Comparison of ENCODE assay signal across 19 cellular contexts in genomic region chr19:11239377-11240000, GRCh38. TPM values are rescaled to one million over a fixed set of nuclear protein-coding genes. Genes with fewer than 3 reads are reported as not detected.
A peak's percentile ranks its signal among the peaks of the same experiment; 100 is the strongest.
DNase-seq lines count a peak whose midpoint lies in the region; ATAC-seq, FAIRE-seq and TF ChIP-seq lines count a peak whose summit lies in the region.
"Had no signal": no experiment of that assay in that cellular context is flagged by ENCODE, and none has a peak within 500 bp of the region (broad histone marks: within the 10 kb centered on the region; RNA-seq: fewer than 3 reads in every experiment).

Gene ANGPTL8 (plus strand): TSS chr19:11239619. CDS start chr19:11239638, 19 bp downstream.

- H3K27ac ChIP-seq in HEK293 (ENCODE audit: extremely low read depth, low read depth, low read length), result no peak within 1 kb of the TSS
- H3K27ac ChIP-seq in HepG2 (ENCODE audit: extremely low read length, insufficient read depth, low read length), result peak within 1 kb of the TSS; percentile 94
- H3K27ac ChIP-seq in osteoblast (ENCODE audit: low read depth, low read length), result no peak within 1 kb of the TSS
- H3K27ac ChIP-seq: 22Rv1, HL-60 had no signal

- intact Hi-C loops in HepG2 (cut with micrococcal nuclease; ENCODE audit: unreplicated experiment), result loop anchor here (1.0 kb wide), 1 partner anchor 12 kb away; no protein-coding TSS in a partner anchor

- peaks cover 0 to 18% of the 10 kb centered on the region in 2 experiments; a peak in 2 of 3 replicates for H3K36me3 ChIP-seq in HEK293 (ENCODE audit: control insufficient read depth in 2 of 2, insufficient read depth in 1 of 2, low read length in 2 of 2)
- H3K36me3 ChIP-seq in HepG2 (replicated peaks in 1 of 2; ENCODE audit: control insufficient read depth in 1 of 2, insufficient read depth in 2 of 2, low read length in 2 of 2), result no peaks in the 10 kb centered on the region; a peak in 2 of 5 replicates
- peaks cover 4% of the 10 kb centered on the region for H3K36me3 ChIP-seq in osteoblast (ENCODE audit: insufficient read depth, low read length)

- H3K36me3 Mint-ChIP-seq in endothelial cell (ENCODE audit: low read depth, unreplicated experiment), result peaks cover 71% of the 10 kb centered on the region
- H3K36me3 Mint-ChIP-seq in HFFc6 (ENCODE audit: low read depth), result peaks cover 11% of the 10 kb centered on the region
- H3K36me3 Mint-ChIP-seq: CD14-positive monocyte; CD8-positive, alpha-beta T cell had no signal

- H3K4me2 ChIP-seq in HepG2 (ENCODE audit: low read depth, low read length) (peak within 1 kb of the TSS; percentile 96), osteoblast (ENCODE audit: insufficient read depth, low read length) (no peak within 1 kb of the TSS)
- H3K4me2 ChIP-seq: GM23338 had no signal

- peak; percentile 98 to 99 for TF ChIP-seq POLR2A in HepG2 (IDR thresholded peaks at IDR 0.05; ENCODE audit: insufficient read depth in 1 of 2, low read depth in 2 of 2, low read length in 2 of 2)

- TF ChIP-seq RAD21 in HepG2 (CRISPR knock-in tag; IDR thresholded peaks at IDR 0.05), result no peak; the same call in none of the 2 replicates

- H3K4me1 Mint-ChIP-seq in endothelial cell (ENCODE audit: unreplicated experiment) (peaks cover 18% of the 10 kb centered on the region), HFFc6 (ENCODE audit: low read depth) (peaks cover 4% of the 10 kb centered on the region; the same call in 1 of the 2 replicates)

- H3K9me3 Mint-ChIP-seq in endothelial cell (ENCODE audit: unreplicated experiment), result no peaks in the 10 kb centered on the region
- no peaks in the 10 kb centered on the region for H3K9me3 Mint-ChIP-seq in HFFc6
- H3K9me3 Mint-ChIP-seq: GM23338, H9 had no signal

- no peaks in the 10 kb centered on the region for H3K9me3 ChIP-seq in HEK293 (ENCODE audit: control insufficient read depth, insufficient read depth, low read depth, low read length)
- H3K9me3 ChIP-seq in HepG2 (ENCODE audit: low read length), result no peaks in the 10 kb centered on the region
- no peaks in the 10 kb centered on the region for H3K9me3 ChIP-seq in osteoblast (ENCODE audit: low read depth, low read length)

- DNase-seq in endothelial cell (ENCODE audit: low spot score) (no peak), HepG2 (ENCODE audit: low spot score) (peak; percentile 87), osteoblast (ENCODE audit: insufficient read length, low spot score, missing footprints) (peak; percentile 68), HFFc6 (no peak), D341Med (ENCODE audit: low spot score) (no peak)
- DNase-seq in activated CD4-positive, alpha-beta T cell treated with anti-CD3 and anti-CD28 coated beads for 1 hour, result no peak
- DNase-seq: CD8-positive, alpha-beta T cell; COR-L47; DMS53; GF-D8; H9 had no signal

- in situ Hi-C loops in HepG2 (cut with HindIII; ENCODE audit: extremely low pct_ligation_motif_present, low pct_unique_long_range_greater_than_20kb), result no loop called here

- peak; percentile 53 for FAIRE-seq in HepG2 (lab: Jason Lieb, UNC)

- H3K9ac ChIP-seq in HepG2 (ENCODE audit: insufficient read depth, low read depth, low read length), result peak within 1 kb of the TSS; percentile 82

- H4K20me1 ChIP-seq in HepG2 (ENCODE audit: insufficient read depth, low read length) (no peaks in the 10 kb centered on the region; the same call in 1 of the 2 replicates), osteoblast (ENCODE audit: insufficient read depth, low read length) (no peaks in the 10 kb centered on the region)

- H3K27ac Mint-ChIP-seq in endothelial cell (ENCODE audit: unreplicated experiment), result no peak within 1 kb of the TSS
- no peak within 1 kb of the TSS for H3K27ac Mint-ChIP-seq in HFFc6
- H3K27ac Mint-ChIP-seq: CD14-positive monocyte; CD8-positive, alpha-beta T cell; GM23338 had no signal

- H3K27me3 Mint-ChIP-seq in endothelial cell (ENCODE audit: unreplicated experiment) (peaks cover 19% of the 10 kb centered on the region), HFFc6 (ENCODE audit: insufficient read depth) (no peaks in the 10 kb centered on the region; the same call in 1 of the 2 replicates)

- CTCF ChIA-PET in HEK293 (lab: Yijun Ruan, JAX), result interaction anchor here (0.6 kb wide), 1 partner anchor 35 kb away, joined by 3 read pairs; no protein-coding TSS in a partner anchor
- CTCF ChIA-PET in HepG2 (lab: Yijun Ruan, JAX; ENCODE audit: low intra/inter-chr PET ratio, low total read pairs), result no interaction called here

- peak; percentile 90 to 95 for TF ChIP-seq EP300 in HepG2 (IDR thresholded peaks at IDR 0.05; ENCODE audit: low read depth in 2 of 2, low read length in 2 of 2)
- TF ChIP-seq EP300 in HepG2 (CRISPR knock-in tag; IDR thresholded peaks at IDR 0.05; ENCODE audit: borderline replicate concordance), result peak; percentile 97

- WGBS in HepG2 (ENCODE audit: low lambda C conversion rate), result 0% methylated on average over 9 of the region's 23 CpGs

- H2AFZ ChIP-seq in HepG2 (ENCODE audit: low read length) (no peak within 1 kb of the TSS), osteoblast (ENCODE audit: low read length) (no peak within 1 kb of the TSS)
- H2AFZ ChIP-seq: GM23338 had no signal

- H3K4me1 ChIP-seq in HEK293 (ENCODE audit: control insufficient read depth, insufficient read depth, low read length) (no peaks in the 10 kb centered on the region), HepG2 (ENCODE audit: insufficient read depth, low read length) (peaks cover 91% of the 10 kb centered on the region), osteoblast (ENCODE audit: insufficient read depth, low read length) (peaks cover 3% of the 10 kb centered on the region)

- peak; percentile 65 for ATAC-seq in HepG2
- no peak for ATAC-seq in GM21528 (IDR thresholded peaks at IDR 0.05; ENCODE audit: low FRiP score, unreplicated experiment)
- ATAC-seq: CD8-positive, alpha-beta T cell; GM23338 had no signal

- H3K4me3 ChIP-seq in HEK293 (ENCODE audit: low read depth, low read length) (no peak within 1 kb of the TSS), HepG2 (replicated peaks in 1 of 3; ENCODE audit: insufficient read depth in 1 of 3, low read depth in 2 of 3, low read length in 3 of 3) (peak within 1 kb of the TSS; percentile 49 to 78 (median 69)), osteoblast (ENCODE audit: insufficient read depth, low read length) (no peak within 1 kb of the TSS)
- H3K4me3 ChIP-seq: GM23338 had no signal

- H3K79me2 ChIP-seq in HepG2 (ENCODE audit: insufficient read depth, low read length) (peaks cover 10% of the 10 kb centered on the region), osteoblast (ENCODE audit: insufficient read depth, low read length) (no peaks in the 10 kb centered on the region)

- TF ChIP-seq CTCF in HEK293 (tag by site-specific recombination; IDR thresholded peaks at IDR 0.05), result no peak
- no peak for TF ChIP-seq CTCF in endothelial cell (IDR thresholded peaks at IDR 0.05; ENCODE audit: unreplicated experiment)
- TF ChIP-seq CTCF in HepG2 (CRISPR knock-in tag; IDR thresholded peaks at IDR 0.05), result peak; percentile 16; the same call in 1 of the 2 replicates
- no peak for TF ChIP-seq CTCF in osteoblast (IDR thresholded peaks at IDR 0.05; ENCODE audit: extremely low read depth, low read depth, low read length)
- no peak for TF ChIP-seq CTCF in HFFc6 (IDR thresholded peaks at IDR 0.05)

- POLR2A ChIA-PET in HEK293 (lab: Yijun Ruan, JAX), result no interaction called here
- POLR2A ChIA-PET in HepG2 (lab: Yijun Ruan, JAX), result interaction anchor here (0.8 to 1.6 kb wide), 6 partner anchors 100 to 137 kb away, joined by 3 to 5 read pairs (median 4); partner anchors contain the start of gene SWSAP1

- H3K4me3 Mint-ChIP-seq in endothelial cell (ENCODE audit: unreplicated experiment) (peak within 1 kb of the TSS; percentile 81), HFFc6 (no peak within 1 kb of the TSS)
- H3K4me3 Mint-ChIP-seq: CD14-positive monocyte; CD8-positive, alpha-beta T cell; GM23338; H9 had no signal

- H3K27me3 ChIP-seq in HepG2 (ENCODE audit: control insufficient read depth in 1 of 2, insufficient read depth in 2 of 2, low read length in 2 of 2) (no peaks in the 10 kb centered on the region), osteoblast (ENCODE audit: insufficient read depth, low read length) (no peaks in the 10 kb centered on the region)

- no TSS peak for BruUV-seq in HepG2 (replicated peaks; lab: Mats Ljungman, UMichigan)

TF ChIP-seq in HEK293, 187 proteins besides CTCF, POLR2A, EP300 and RAD21 (continues in another document):
- peak; percentile 98 for TF ChIP-seq HOXD13 (CRISPR knock-in tag; IDR thresholded peaks at IDR 0.05; ENCODE audit: borderline replicate concordance)
- TF ChIP-seq ZNF677 (tag by site-specific recombination; IDR thresholded peaks at IDR 0.05), result no peak
- TF ChIP-seq ZNF37A (tag by site-specific recombination; IDR thresholded peaks at IDR 0.05), result no peak

TF ChIP-seq in HepG2, 621 proteins besides CTCF, POLR2A, EP300 and RAD21 (continues in another document):
- no peak for TF ChIP-seq HCFC1 (IDR thresholded peaks at IDR 0.05; ENCODE audit: low read depth, low read length)
- peak; percentile 90 for TF ChIP-seq TAF1 (CRISPR knock-in tag; IDR thresholded peaks at IDR 0.05)
- no peak for TF ChIP-seq HNRNPLL (IDR thresholded peaks at IDR 0.05; ENCODE audit: low read depth, low read length, poor library complexity, severe bottlenecking)

RNA-seq across cellular contexts. Expression of gene ANGPTL8, which starts in this region (rescaled TPM):
- total RNA-seq in endothelial cell (ENCODE audit: unreplicated experiment) (not detected), HepG2 (2016; rRNA removed; fragmentation: Illumina TruSeq; extraction: Trizol) (9.8 and 27.3 TPM in 2 replicates), osteoblast (not detected in 2 replicates)
- 8.5 and 9.2 TPM in 2 replicates for total RNA-seq in HepG2 (2016; cell fraction: cytosol; rRNA removed; fragmentation: Illumina TruSeq; extraction: Trizol; ENCODE audit: low read depth)
- 10.0 and 28.0 TPM in 2 replicates for total RNA-seq in HepG2 (2016; cell fraction: insoluble cytoplasmic fraction; rRNA removed; fragmentation: Illumina TruSeq; extraction: Trizol)
- 4.7 and 6.0 TPM in 2 replicates for total RNA-seq in HepG2 (2016; cell fraction: membrane; rRNA removed; fragmentation: Illumina TruSeq; extraction: Trizol)
- total RNA-seq in HepG2 (2016; cell fraction: nucleus; rRNA removed; fragmentation: Illumina TruSeq; extraction: Trizol), result 17.9 and 23.8 TPM in 2 replicates
- polyA plus RNA-seq in HepG2 (2011; rRNA removed), result 243 and 436 TPM in 2 replicates
- polyA plus RNA-seq in HepG2 (2011; cell fraction: cytosol; rRNA removed), result 348 and 360 TPM in 2 replicates
- polyA plus RNA-seq in HepG2 (2011; cell fraction: nucleus; rRNA removed), result 144 and 221 TPM in 2 replicates
- polyA plus RNA-seq in HepG2 (2012), result 51.8 and 140 TPM in 2 replicates
- 5.4 and 8.8 TPM in 2 replicates for polyA plus RNA-seq in HepG2 (2016; cell fraction: cytosol; fragmentation: Illumina TruSeq; extraction: Trizol; ENCODE audit: low read depth)
- polyA plus RNA-seq in HepG2 (2016; cell fraction: insoluble cytoplasmic fraction; fragmentation: Illumina TruSeq; extraction: Trizol; ENCODE audit: low read depth), result 8.3 and 9.3 TPM in 2 replicates
- polyA plus RNA-seq in HepG2 (2016; cell fraction: membrane; fragmentation: Illumina TruSeq; extraction: Trizol; ENCODE audit: low read depth), result 5.7 and 6.0 TPM in 2 replicates
- polyA plus RNA-seq in HepG2 (2016; cell fraction: nucleus; fragmentation: Illumina TruSeq; extraction: Trizol; ENCODE audit: insufficient read depth, low read depth), result 33.3 and 34.8 TPM in 2 replicates
- polyA minus RNA-seq in HepG2 (2011; rRNA and poly(A)+ RNA removed; ENCODE audit: low replicate concordance), result 46.9 TPM in 1 of 2 replicates, not detected in the other
- polyA minus RNA-seq in HepG2 (2011; cell fraction: cytosol; rRNA and poly(A)+ RNA removed), result 34.2 and 44.2 TPM in 2 replicates
- polyA minus RNA-seq in HepG2 (2011; cell fraction: nucleus; rRNA and poly(A)+ RNA removed), result 16.1 and 21.8 TPM in 2 replicates
- total RNA-seq in HFFc6 (2021; fragmentation: NEBNext Ultra II Directional; extraction: Animal tissue kit (Norgen Biotek cat#: 25700)), result not detected
- total RNA-seq: A673; CD8-positive, alpha-beta T cell; GM23338; H9 had no signal
- polyA plus RNA-seq: BJ, CD14-positive monocyte, GM23338 had no signal

Comparison
In these comparisons a context has a peak if more than half of its experiments do, and no peak if none do; other contexts are left out.
1. Peak in DNase-seq in osteoblast; RNA of the gene not detected or under 1 TPM.
2. H3K4me3 ChIP-seq: peak in HepG2 (3 of 3); none in HEK293 (single experiment) and osteoblast (single experiment).
3. Of the 63 proteins assayed by ChIP-seq in both HepG2 and HEK293: peak only in HepG2: ATF2, CTCF, GLI4, HOXA7, MEIS1, MYNN and 33 more; only in HEK293: none; in both: none; in neither: 22; mixed calls (peak in some experiments, not most) for 2.